ENCODE assay signal across 23 cellular contexts in genomic region chr5:97600486-97600885, GRCh38.
"Had no signal": no experiment of that assay in that cellular context is flagged by ENCODE, and none has a peak within 500 bp of the region (broad histone marks: within the 10 kb centered on the region; RNA-seq: fewer than 3 reads in every experiment).

No MANE protein-coding gene starts in this region.

- H3K4me1 ChIP-seq: pancreas, psoas muscle, right atrium auricular region, thyroid gland, upper lobe of right lung had no signal

- ATAC-seq: activated CD8-positive, alpha-beta memory T cell treated with anti-CD3 and anti-CD28 coated beads, Interleukin-2, amount 10 ng/mL, durations not matched to agents 7 days and 5 days; left ventricle myocardium superior; pancreas; psoas muscle; upper lobe of right lung had no signal

- DNase-seq: activated CD4-positive, alpha-beta memory T cell treated with anti-CD3 and anti-CD28 coated beads, Interleukin-2, amount 10 ng/mL, durations not matched to agents 7 days and 5 days; activated CD4-positive, alpha-beta T cell treated with anti-CD3 and anti-CD28 coated beads for 48 hours; activated CD8-positive, alpha-beta memory T cell treated with anti-CD3 and anti-CD28 coated beads, Interleukin-2, amount 10 ng/mL, durations not matched to agents 7 days and 5 days; activated effector memory CD4-positive, alpha-beta T cell treated with anti-CD3 and anti-CD28 coated beads, Interleukin-2, amount 50 U/mL, for 16 hours; activated naive CD4-positive, alpha-beta T cell treated with anti-CD3 and anti-CD28 coated beads, Interleukin-2, amount 10 ng/mL, durations not matched to agents 7 days and 5 days; activated T-cell treated with anti-CD3 and anti-CD28 coated beads for 4 hours; cortex of kidney; endodermal cell; foreskin melanocyte; glutamatergic neuron; immature natural killer cell; left ventricle myocardium superior; nephron progenitor cell; pancreas; psoas muscle; stimulated activated CD4-positive, alpha-beta T cell treated with anti-CD3 and anti-CD28 coated beads, Interleukin-4, amount 100 ng/mL, for 24 hours; stimulated activated naive CD4-positive, alpha-beta T cell treated with Interleukin-2 at 50 U/mL for 16 hours; thyroid gland; upper lobe of right lung had no signal

- H3K4me3 ChIP-seq: cardiac muscle cell, hepatocyte, pancreas, psoas muscle, right atrium auricular region, thyroid gland, upper lobe of right lung had no signal

- FAIRE-seq: pancreas had no signal

- H3K27me3 ChIP-seq: cardiac muscle cell, hepatocyte, pancreas, right atrium auricular region, thyroid gland, upper lobe of right lung had no signal

- H3K36me3 ChIP-seq: cardiac muscle cell, pancreas, right atrium auricular region, thyroid gland, upper lobe of right lung had no signal

- H3K27ac ChIP-seq: cardiac muscle cell, epithelial cell of prostate, hepatocyte, pancreas, psoas muscle, right atrium auricular region, thyroid gland, upper lobe of right lung had no signal

- H3K9me3 ChIP-seq: pancreas, thyroid gland had no signal
